In the genomic region with DNA sequence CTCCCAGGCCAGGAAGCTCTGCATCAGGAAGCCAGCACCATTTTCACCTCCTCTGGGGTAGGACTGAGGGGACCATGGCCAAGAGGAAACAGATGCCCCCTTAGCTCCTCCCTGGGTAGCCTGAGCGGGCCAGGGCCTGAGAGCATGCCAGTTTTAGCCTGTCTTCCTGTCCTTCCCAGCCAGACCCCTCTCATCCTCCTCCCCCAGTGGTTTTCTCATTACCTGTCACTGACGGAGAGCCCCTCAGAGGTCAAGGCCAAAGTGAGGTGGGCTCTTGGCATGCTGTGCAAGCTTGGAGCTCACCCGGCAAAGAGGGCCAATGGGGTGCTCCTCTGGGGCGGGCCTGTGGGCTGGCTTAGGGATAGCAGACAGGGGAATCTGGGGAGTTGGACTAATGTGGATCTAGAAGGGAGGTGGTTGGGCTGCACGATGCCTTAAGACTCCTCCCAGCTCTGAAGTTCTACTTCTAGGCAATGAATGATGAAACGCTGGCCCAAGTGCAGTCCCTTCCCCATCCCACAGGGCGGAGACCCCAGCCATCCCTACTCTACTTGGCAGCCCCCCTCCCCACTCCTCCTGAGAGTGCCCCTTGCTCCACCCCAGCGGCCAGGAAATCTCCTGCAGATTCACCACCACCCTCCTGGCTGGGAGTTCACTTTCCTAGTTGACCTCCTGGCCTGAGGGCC, we compare ENCODE assay signal across 8 cellular contexts. TPM values are rescaled to one million over a fixed set of nuclear protein-coding genes. Genes with fewer than 3 reads are reported as not detected.
DNase-seq lines count a peak whose midpoint lies in the region; ATAC-seq, FAIRE-seq and TF ChIP-seq lines count a peak whose summit lies in the region.

No MANE protein-coding gene starts in this region.

- no peaks in the 10 kb centered on the region for H3K36me3 ChIP-seq in MM.1S (replicated peaks; ENCODE audit: insufficient read depth, low read length)
- H3K36me3 ChIP-seq in effector memory CD4-positive, alpha-beta T cell (ENCODE audit: control insufficient read depth, insufficient read depth, low read length): no peaks in the 10 kb centered on the region

- H3K79me2 ChIP-seq in MM.1S (ENCODE audit: low read length): no peaks in the 10 kb centered on the region

- H2AFZ ChIP-seq in MM.1S (ENCODE audit: low read length): peak overlapping the region; percentile 79

- H4K20me1 ChIP-seq in MM.1S (ENCODE audit: insufficient read depth, low read length): no peaks in the 10 kb centered on the region

- peak overlapping the region; percentile 90 for H3K9ac ChIP-seq in MM.1S (ENCODE audit: low read length)

- TF ChIP-seq CTCF in AG10803 (conservative IDR thresholded peaks at IDR 0.05; ENCODE audit: low read length) (peak; percentile 25), MM.1S (IDR thresholded peaks at IDR 0.05; ENCODE audit: low read length) (no peak)

- H3K4me2 ChIP-seq in MM.1S (ENCODE audit: low read depth, low read length): peak overlapping the region; percentile 96

- no peaks in the 10 kb centered on the region for H3K9me3 Mint-ChIP-seq in natural killer cell treated with Interleukin-12 subunit alpha and Interleukin-12 subunit beta and Interleukin-15 and Interleukin-18, amount 100 ng/mL, for 72 hours

- peak overlapping the region; percentile 73 to 79 for H3K27ac Mint-ChIP-seq in natural killer cell treated with Interleukin-12 subunit alpha and Interleukin-12 subunit beta and Interleukin-15 and Interleukin-18, amount 100 ng/mL, for 72 hours

- no peaks in the 10 kb centered on the region for H3K36me3 Mint-ChIP-seq in natural killer cell treated with Interleukin-12 subunit alpha and Interleukin-12 subunit beta and Interleukin-15 and Interleukin-18, amount 100 ng/mL, for 72 hours

- H3K4me1 Mint-ChIP-seq in natural killer cell treated with Interleukin-12 subunit alpha and Interleukin-12 subunit beta and Interleukin-15 and Interleukin-18, amount 100 ng/mL, for 72 hours (ENCODE audit: low read depth in 2 of 2): peaks cover 29 to 40% of the 10 kb centered on the region in 2 donors

- DNase-seq in AG10803 (ENCODE audit: low read depth) (peak; percentile 91), MM.1S (no peak), urothelium cell line (ENCODE audit: low spot score) (no peak)
- DNase-seq in effector memory CD4-positive, alpha-beta T cell: no peak
- DNase-seq in natural killer cell treated with Interleukin-12 subunit alpha and Interleukin-12 subunit beta and Interleukin-15 and Interleukin-18, amount 100 ng/mL, for 72 hours (ENCODE audit: low spot score): no peak
- no peak for DNase-seq in activated effector memory CD4-positive, alpha-beta T cell treated with anti-CD3 and anti-CD28 coated beads, Interleukin-2, amount 50 U/mL, for 16 hours

- ATAC-seq in natural killer cell treated with Interleukin-12 subunit alpha and Interleukin-12 subunit beta and Interleukin-15 and Interleukin-18, amount 100 ng/mL, for 72 hours: no peak
- no peak for ATAC-seq in GM21381 (IDR thresholded peaks at IDR 0.05; ENCODE audit: unreplicated experiment)
- no peak for ATAC-seq in HG02571 (IDR thresholded peaks at IDR 0.05; ENCODE audit: unreplicated experiment)

- H3K4me3 ChIP-seq in AG10803 (ENCODE audit: low read length) (peak overlapping the region; percentile 58), MM.1S (ENCODE audit: low read length) (no peak overlapping the region; the same call in 1 of the 2 replicates)
- no peak overlapping the region for H3K4me3 ChIP-seq in effector memory CD4-positive, alpha-beta T cell (ENCODE audit: insufficient read depth, low read depth, low read length, poor library complexity, severe bottlenecking)

- H3F3A ChIP-seq in MM.1S (ENCODE audit: insufficient read depth, low read length): peaks cover 17% of the 10 kb centered on the region; the same call in 1 of the 2 replicates

- no peak for FAIRE-seq in urothelium cell line (lab: Jason Lieb, UNC)

- no peaks in the 10 kb centered on the region for H3K9me2 ChIP-seq in MM.1S (replicated peaks; ENCODE audit: insufficient read depth, low read length)

- peaks cover 6 to 13% of the 10 kb centered on the region in 2 donors for H3K27me3 Mint-ChIP-seq in natural killer cell treated with Interleukin-12 subunit alpha and Interleukin-12 subunit beta and Interleukin-15 and Interleukin-18, amount 100 ng/mL, for 72 hours

- H3K4me3 Mint-ChIP-seq in natural killer cell treated with Interleukin-12 subunit alpha and Interleukin-12 subunit beta and Interleukin-15 and Interleukin-18, amount 100 ng/mL, for 72 hours: peak overlapping the region; percentile 80

- peak overlapping the region; percentile 82; the same call in 1 of the 2 replicates for H3K27ac ChIP-seq in MM.1S (ENCODE audit: low read length)
- peak overlapping the region; percentile 91 for H3K27ac ChIP-seq in effector memory CD4-positive, alpha-beta T cell (ENCODE audit: insufficient read depth, low read length, poor library complexity, severe bottlenecking)

- H3K9me3 ChIP-seq in MM.1S (replicated peaks; ENCODE audit: insufficient read depth, low read length): no peaks in the 10 kb centered on the region
- no peaks in the 10 kb centered on the region for H3K9me3 ChIP-seq in effector memory CD4-positive, alpha-beta T cell (ENCODE audit: control insufficient read depth, low read length)

- no peaks in the 10 kb centered on the region for H3K27me3 ChIP-seq in MM.1S (replicated peaks; ENCODE audit: insufficient read depth, low read length)
- no peaks in the 10 kb centered on the region for H3K27me3 ChIP-seq in effector memory CD4-positive, alpha-beta T cell (replicated peaks; ENCODE audit: control insufficient read depth, insufficient read depth, low read length, poor library complexity, severe bottlenecking)

- peaks cover 17% of the 10 kb centered on the region for H3K4me1 ChIP-seq in MM.1S (ENCODE audit: low read length)
- peaks cover 46% of the 10 kb centered on the region for H3K4me1 ChIP-seq in effector memory CD4-positive, alpha-beta T cell (ENCODE audit: control insufficient read depth, insufficient read depth, low read length, poor library complexity, severe bottlenecking)

RNA-seq across cellular contexts. Expression of a gene that starts 9.5 kb away (rescaled TPM):
- total RNA-seq in natural killer cell treated with Interleukin-12 subunit alpha and Interleukin-12 subunit beta and Interleukin-15 and Interleukin-18, amount 100 ng/mL, for 72 hours: 10 to 100 TPM; 21.4 to 67.6 TPM

RNA-seq across cellular contexts. Expression of a gene that starts 22.7 kb away (rescaled TPM):
- total RNA-seq in natural killer cell treated with Interleukin-12 subunit alpha and Interleukin-12 subunit beta and Interleukin-15 and Interleukin-18, amount 100 ng/mL, for 72 hours: under 1 TPM; 0.06 to 0.07 TPM

RNA-seq across cellular contexts. Expression of a gene that starts 44.0 kb away (rescaled TPM):
- total RNA-seq in natural killer cell treated with Interleukin-12 subunit alpha and Interleukin-12 subunit beta and Interleukin-15 and Interleukin-18, amount 100 ng/mL, for 72 hours: not detected

RNA-seq across cellular contexts. Expression of a gene that starts 48.4 kb away (rescaled TPM):
- 10 to 100 TPM in 1 of 2 donors, 1 to 10 TPM in 1; 3.9 to 16.6 TPM for total RNA-seq in natural killer cell treated with Interleukin-12 subunit alpha and Interleukin-12 subunit beta and Interleukin-15 and Interleukin-18, amount 100 ng/mL, for 72 hours

RNA-seq across cellular contexts. Expression of a gene that starts 50.4 kb away (rescaled TPM):
- 10 to 100 TPM; 34.0 to 35.6 TPM for total RNA-seq in natural killer cell treated with Interleukin-12 subunit alpha and Interleukin-12 subunit beta and Interleukin-15 and Interleukin-18, amount 100 ng/mL, for 72 hours
